ENCODE assay signal across 11 cellular contexts in the genomic region with DNA sequence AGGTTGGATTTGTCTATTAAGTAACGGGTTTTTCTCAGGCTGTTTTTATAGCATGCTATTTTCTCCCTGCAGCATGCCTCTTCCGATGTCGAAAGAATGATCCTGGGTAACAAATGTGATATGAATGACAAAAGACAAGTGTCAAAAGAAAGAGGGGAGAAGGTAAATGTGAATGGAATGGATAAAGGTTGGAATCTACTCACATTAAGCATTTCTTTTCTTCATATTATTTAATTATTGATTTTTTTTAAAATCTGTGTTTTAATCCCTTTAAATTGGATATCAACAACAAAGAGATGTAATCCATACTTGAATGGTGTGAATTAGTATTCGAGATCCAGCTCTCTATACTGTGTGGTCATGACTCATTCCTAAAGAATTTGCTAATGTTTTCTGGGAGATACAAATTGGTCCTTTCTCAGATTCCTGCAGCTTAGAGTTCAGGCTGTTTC. TPM values are rescaled to one million over a fixed set of nuclear protein-coding genes. Genes with fewer than 3 reads are reported as not detected.
A peak's percentile ranks its signal among the peaks of the same experiment; 100 is the strongest.
DNase-seq lines count a peak whose midpoint lies in the region; ATAC-seq and TF ChIP-seq lines count a peak whose summit lies in the region.
"Had no signal": no experiment of that assay in that cellular context is flagged by ENCODE, and none has a peak within 500 bp of the region (broad histone marks: within the 10 kb centered on the region; RNA-seq: fewer than 3 reads in every experiment).

No MANE protein-coding gene starts in this region.

- no peaks in the 10 kb centered on the region for H3K9me2 ChIP-seq in PC-3 (replicated peaks; ENCODE audit: low read length)
- no peaks in the 10 kb centered on the region for H3K9me2 ChIP-seq in neural cell (ENCODE audit: insufficient read depth, low read length)

- H3K9me3 Mint-ChIP-seq in endodermal cell: peaks cover 5% of the 10 kb centered on the region
- no peaks in the 10 kb centered on the region for H3K9me3 Mint-ChIP-seq in stimulated activated effector memory CD8-positive, alpha-beta T cell treated with anti-CD3 and anti-CD28 coated beads, Interleukin-12 subunit alpha, Interleukin-12 subunit beta, amount 100 ng/mL, for 72 hours
- H3K9me3 Mint-ChIP-seq in T-helper 2 cell treated with Interferon-gamma antibody and Interleukin-4, amounts not matched to agents 5 μg/mL and 100 μg/mL, for 36 hours: no peaks in the 10 kb centered on the region
- H3K9me3 Mint-ChIP-seq in activated CD8-positive, alpha-beta T cell treated with anti-CD3 and anti-CD28 coated beads, Interleukin-2, amount 10 ng/mL, durations not matched to agents 7 days and 5 days (ENCODE audit: insufficient read depth): no peaks in the 10 kb centered on the region

- H3K36me3 ChIP-seq in PC-3 (ENCODE audit: low read depth, low read length) (0 out of 2 replicates have a peak, but pooled peaks cover 8% of the 10 kb centered on the region), endodermal cell (ENCODE audit: control insufficient read depth, insufficient read depth, low read length) (peaks cover 18% of the 10 kb centered on the region), neural cell (ENCODE audit: insufficient read depth, low read length) (peaks cover 6% of the 10 kb centered on the region)

- H3K27ac ChIP-seq in PC-3 (ENCODE audit: low read length) (no peak overlapping the region), endodermal cell (ENCODE audit: low read depth, low read length) (peak overlapping the region; percentile 96), neural cell (ENCODE audit: low read length) (no peak overlapping the region)

- no peak overlapping the region for H3K9ac ChIP-seq in PC-3 (ENCODE audit: low read length)
- H3K9ac ChIP-seq in endodermal cell (ENCODE audit: extremely low read depth, low read length, poor library complexity, severe bottlenecking): no peak overlapping the region
- H3K9ac ChIP-seq in neural cell (ENCODE audit: low read length): no peak overlapping the region

- no peak for TF ChIP-seq RAD21 in neural cell (conservative IDR thresholded peaks at IDR 0.05)

- peaks cover 17% of the 10 kb centered on the region for H3K4me1 Mint-ChIP-seq in endodermal cell
- H3K4me1 Mint-ChIP-seq in stimulated activated effector memory CD8-positive, alpha-beta T cell treated with anti-CD3 and anti-CD28 coated beads, Interleukin-12 subunit alpha, Interleukin-12 subunit beta, amount 100 ng/mL, for 72 hours: peaks cover 28% of the 10 kb centered on the region
- H3K4me1 Mint-ChIP-seq in T-helper 2 cell treated with Interferon-gamma antibody and Interleukin-4, amounts not matched to agents 5 μg/mL and 100 μg/mL, for 36 hours (ENCODE audit: low read depth): peaks cover 11% of the 10 kb centered on the region
- H3K4me1 Mint-ChIP-seq in activated CD8-positive, alpha-beta T cell treated with anti-CD3 and anti-CD28 coated beads, Interleukin-2, amount 10 ng/mL, durations not matched to agents 7 days and 5 days (ENCODE audit: low read depth): peaks cover 8% of the 10 kb centered on the region

- DNase-seq in GM04503 (ENCODE audit: low read depth): peak; percentile 71
- peak; percentile 65 for DNase-seq in PC-3
- DNase-seq in endodermal cell: no peak
- DNase-seq in stimulated activated effector memory CD8-positive, alpha-beta T cell treated with anti-CD3 and anti-CD28 coated beads, Interleukin-12 subunit alpha, Interleukin-12 subunit beta, amount 100 ng/mL, for 72 hours (ENCODE audit: low spot score in 2 of 2): no peak
- no peak for DNase-seq in T-helper 2 cell treated with Interferon-gamma antibody and Interleukin-4, amounts not matched to agents 5 μg/mL and 100 μg/mL, for 36 hours (ENCODE audit: low spot score)
- DNase-seq in activated CD8-positive, alpha-beta T cell treated with anti-CD3 and anti-CD28 coated beads, Interleukin-2, amount 10 ng/mL, durations not matched to agents 7 days and 5 days: no peak
- DNase-seq: activated CD4-positive, CD25-positive, alpha-beta regulatory T cell; left ventricle myocardium superior; tibial artery had no signal

- POLR2A ChIA-PET in PC-3 (lab: Charles Lee; ENCODE audit: unreplicated experiment): interaction anchor here (0.6 kb wide), 1 partner anchor 24 kb away, joined by 3 read pairs; no protein-coding TSS in a partner anchor
- POLR2A ChIA-PET in activated CD8-positive, alpha-beta T cell treated with anti-CD3 and anti-CD28 coated beads, Interleukin-2, amount 10 ng/mL, durations not matched to agents 7 days and 5 days (lab: Charles Lee): no interaction called here

- H3F3A ChIP-seq in PC-3 (ENCODE audit: low read length, unreplicated experiment) (no peaks in the 10 kb centered on the region), neural cell (ENCODE audit: insufficient read depth, low read length, poor library complexity, severe bottlenecking) (peaks cover 2% of the 10 kb centered on the region)

- H3K27me3 ChIP-seq in PC-3 (ENCODE audit: low read length) (no peaks in the 10 kb centered on the region), endodermal cell (ENCODE audit: control insufficient read depth, insufficient read depth, low read length, poor library complexity, severe bottlenecking) (no peaks in the 10 kb centered on the region), neural cell (ENCODE audit: insufficient read depth, low read depth, low read length) (no peaks in the 10 kb centered on the region)
- H3K27me3 ChIP-seq: tibial artery had no signal

- no peak for TF ChIP-seq CTCF in PC-3 (conservative IDR thresholded peaks at IDR 0.05; ENCODE audit: low read depth, low read length)
- TF ChIP-seq CTCF in endodermal cell (conservative IDR thresholded peaks at IDR 0.05): no peak
- TF ChIP-seq CTCF in neural cell (IDR thresholded peaks at IDR 0.05; ENCODE audit: poor library complexity, severe bottlenecking): no peak

- 14 to 18% methylated on average over 2 to 4 of the region's 4 CpGs for WGBS in endodermal cell (ENCODE audit: insufficient coverage in 1 of 2, insufficient read length in 1 of 2), 2 experiments

- H3K4me3 Mint-ChIP-seq in endodermal cell: no peak overlapping the region
- no peak overlapping the region for H3K4me3 Mint-ChIP-seq in stimulated activated effector memory CD8-positive, alpha-beta T cell treated with anti-CD3 and anti-CD28 coated beads, Interleukin-12 subunit alpha, Interleukin-12 subunit beta, amount 100 ng/mL, for 72 hours
- H3K4me3 Mint-ChIP-seq in T-helper 2 cell treated with Interferon-gamma antibody and Interleukin-4, amounts not matched to agents 5 μg/mL and 100 μg/mL, for 36 hours: no peak overlapping the region
- H3K4me3 Mint-ChIP-seq in activated CD8-positive, alpha-beta T cell treated with anti-CD3 and anti-CD28 coated beads, Interleukin-2, amount 10 ng/mL, durations not matched to agents 7 days and 5 days: no peak overlapping the region

- no peaks in the 10 kb centered on the region for H3K27me3 Mint-ChIP-seq in endodermal cell (ENCODE audit: insufficient read depth)
- no peaks in the 10 kb centered on the region for H3K27me3 Mint-ChIP-seq in T-helper 2 cell treated with Interferon-gamma antibody and Interleukin-4, amounts not matched to agents 5 μg/mL and 100 μg/mL, for 36 hours (ENCODE audit: low read depth)
- no peaks in the 10 kb centered on the region for H3K27me3 Mint-ChIP-seq in activated CD8-positive, alpha-beta T cell treated with anti-CD3 and anti-CD28 coated beads, Interleukin-2, amount 10 ng/mL, durations not matched to agents 7 days and 5 days (ENCODE audit: low read depth)

- no peak overlapping the region for H3K4me3 ChIP-seq in PC-3 (ENCODE audit: low read length)
- peak overlapping the region; percentile 62 for H3K4me3 ChIP-seq in endodermal cell (ENCODE audit: low read length)
- H3K4me3 ChIP-seq in neural cell (ENCODE audit: low read length): peak overlapping the region; percentile 31
- H3K4me3 ChIP-seq: tibial artery had no signal

- H3K36me3 Mint-ChIP-seq in endodermal cell (ENCODE audit: low read depth): peaks cover 43% of the 10 kb centered on the region
- H3K36me3 Mint-ChIP-seq in stimulated activated effector memory CD8-positive, alpha-beta T cell treated with anti-CD3 and anti-CD28 coated beads, Interleukin-12 subunit alpha, Interleukin-12 subunit beta, amount 100 ng/mL, for 72 hours: peaks cover 100% of the 10 kb centered on the region
- H3K36me3 Mint-ChIP-seq in T-helper 2 cell treated with Interferon-gamma antibody and Interleukin-4, amounts not matched to agents 5 μg/mL and 100 μg/mL, for 36 hours (ENCODE audit: low read depth): peaks cover 52% of the 10 kb centered on the region
- peaks cover 50% of the 10 kb centered on the region for H3K36me3 Mint-ChIP-seq in activated CD8-positive, alpha-beta T cell treated with anti-CD3 and anti-CD28 coated beads, Interleukin-2, amount 10 ng/mL, durations not matched to agents 7 days and 5 days (ENCODE audit: low read depth)

- H2AFZ ChIP-seq in PC-3 (ENCODE audit: low read length): no peak overlapping the region
- no peak overlapping the region for H2AFZ ChIP-seq in neural cell (ENCODE audit: low read depth, low read length)

- H3K79me2 ChIP-seq in PC-3 (ENCODE audit: low read length): no peaks in the 10 kb centered on the region
- H3K79me2 ChIP-seq in neural cell (replicated peaks; ENCODE audit: insufficient read depth, low read length): peaks cover 4% of the 10 kb centered on the region

- no peak for TF ChIP-seq EP300 in neural cell (conservative IDR thresholded peaks at IDR 0.05; ENCODE audit: poor library complexity, severe bottlenecking)

- H3K9me3 ChIP-seq in PC-3 (ENCODE audit: low read length): no peaks in the 10 kb centered on the region
- peaks cover 9% of the 10 kb centered on the region for H3K9me3 ChIP-seq in endodermal cell (ENCODE audit: control insufficient read depth, low read length)
- no peaks in the 10 kb centered on the region for H3K9me3 ChIP-seq in neural cell (ENCODE audit: low read length)
- H3K9me3 ChIP-seq: tibial artery had no signal

- ATAC-seq in PC-3 (peak; percentile 81), GM21390 (IDR thresholded peaks at IDR 0.05; ENCODE audit: unreplicated experiment) (no peak)
- no peak for ATAC-seq in stimulated activated effector memory CD8-positive, alpha-beta T cell treated with anti-CD3 and anti-CD28 coated beads, Interleukin-12 subunit alpha, Interleukin-12 subunit beta, amount 100 ng/mL, for 72 hours
- ATAC-seq in activated CD8-positive, alpha-beta T cell treated with anti-CD3 and anti-CD28 coated beads, Interleukin-2, amount 10 ng/mL, durations not matched to agents 7 days and 5 days: no peak
- ATAC-seq: left ventricle myocardium superior had no signal

- CTCF ChIA-PET in PC-3 (lab: Charles Lee): no interaction called here
- CTCF ChIA-PET in activated CD8-positive, alpha-beta T cell treated with anti-CD3 and anti-CD28 coated beads, Interleukin-2, amount 10 ng/mL, durations not matched to agents 7 days and 5 days (lab: Charles Lee): no interaction called here

- H4K20me1 ChIP-seq in PC-3 (ENCODE audit: low read length) (no peaks in the 10 kb centered on the region), neural cell (ENCODE audit: insufficient read depth) (no peaks in the 10 kb centered on the region)

- H3K4me2 ChIP-seq in PC-3 (ENCODE audit: low read length) (0 out of 2 replicates have a peak overlapping the region, but pooled peaks have one; percentile 35), neural cell (ENCODE audit: low read length) (peak overlapping the region; percentile 59)

- H3K4me1 ChIP-seq in PC-3 (ENCODE audit: insufficient read depth, low read length) (peaks cover 17% of the 10 kb centered on the region), endodermal cell (ENCODE audit: control insufficient read depth, insufficient read depth, low read length) (peaks cover 6% of the 10 kb centered on the region)

- BruUV-seq in PC-3 (replicated peaks; lab: Mats Ljungman, UMichigan): no TSS peak

- peak overlapping the region; percentile 69 for H3K27ac Mint-ChIP-seq in endodermal cell
- H3K27ac Mint-ChIP-seq in stimulated activated effector memory CD8-positive, alpha-beta T cell treated with anti-CD3 and anti-CD28 coated beads, Interleukin-12 subunit alpha, Interleukin-12 subunit beta, amount 100 ng/mL, for 72 hours: no peak overlapping the region
- no peak overlapping the region for H3K27ac Mint-ChIP-seq in T-helper 2 cell treated with Interferon-gamma antibody and Interleukin-4, amounts not matched to agents 5 μg/mL and 100 μg/mL, for 36 hours
- H3K27ac Mint-ChIP-seq in activated CD8-positive, alpha-beta T cell treated with anti-CD3 and anti-CD28 coated beads, Interleukin-2, amount 10 ng/mL, durations not matched to agents 7 days and 5 days: no peak overlapping the region

- intact Hi-C loops in PC-3 (cut with micrococcal nuclease): no loop called here

RNA-seq across cellular contexts. Expression of gene APH1B, which starts 20.9 kb away (rescaled TPM):
- 2.6 and 2.8 TPM in 2 replicates for total RNA-seq in PC-3 (2014; rRNA removed)
- 10 to 100 TPM; 19.5 to 22.7 TPM for total RNA-seq in endodermal cell
- 12.3 TPM for polyA plus RNA-seq in endodermal cell (2013, experiment 1 of 2)
- polyA plus RNA-seq in endodermal cell (2013, experiment 2 of 2): 10.4 TPM
- 13.2 and 14.6 TPM in 2 replicates for polyA plus RNA-seq in neural cell
- 15.5 and 17.3 TPM in 2 replicates for polyA minus RNA-seq in neural cell
- total RNA-seq in activated CD8-positive, alpha-beta T cell treated with anti-CD3 and anti-CD28 coated beads, Interleukin-2, amount 10 ng/mL, durations not matched to agents 7 days and 5 days: 10 to 100 TPM in 1 of 2 experiments, 1 to 10 TPM in 1; 9.1 to 10.1 TPM

Comparison
In these comparisons a context has a peak if more than half of its experiments do, and no peak if none do; other contexts are left out.
1. DNase-seq: peak in GM04503 (single experiment) and PC-3 (single experiment); none in endodermal cell (single experiment), stimulated activated effector memory CD8-positive, alpha-beta T cell treated with anti-CD3 and anti-CD28 coated beads, Interleukin-12 subunit alpha, Interleukin-12 subunit beta, amount 100 ng/mL, for 72 hours (0 of 2), T-helper 2 cell treated with Interferon-gamma antibody and Interleukin-4, amounts not matched to agents 5 μg/mL and 100 μg/mL, for 36 hours (single experiment) and activated CD8-positive, alpha-beta T cell treated with anti-CD3 and anti-CD28 coated beads, Interleukin-2, amount 10 ng/mL, durations not matched to agents 7 days and 5 days (single experiment).